Comparison of ENCODE assay signal across 22 cellular contexts in the genomic region with DNA sequence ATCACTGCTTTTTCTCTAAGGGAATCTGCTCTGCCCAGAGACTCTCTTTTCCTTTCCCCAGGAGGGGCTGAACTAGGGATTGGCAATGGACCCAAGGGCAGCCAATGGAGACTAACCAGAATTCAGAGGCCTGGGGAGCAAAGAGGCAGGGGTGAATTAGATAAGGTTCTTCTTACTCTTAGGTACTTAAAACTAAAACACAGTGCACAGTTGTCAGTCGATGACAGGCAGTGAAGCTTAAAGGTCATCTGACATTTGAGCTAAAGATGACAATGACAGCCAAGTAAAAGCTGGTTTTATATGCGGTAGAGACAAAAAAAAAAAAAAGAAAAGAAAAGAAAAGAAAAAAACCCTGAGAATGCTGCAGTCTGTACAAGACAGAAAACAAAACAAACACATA. TPM values are rescaled to one million over a fixed set of nuclear protein-coding genes. Genes with fewer than 3 reads are reported as not detected.
DNase-seq lines count a peak whose midpoint lies in the region; ATAC-seq, FAIRE-seq and TF ChIP-seq lines count a peak whose summit lies in the region.
"Had no signal": no experiment of that assay in that cellular context is flagged by ENCODE, and none has a peak within 500 bp of the region (broad histone marks: within the 10 kb centered on the region; RNA-seq: fewer than 3 reads in every experiment).

No MANE protein-coding gene starts in this region.

- in situ Hi-C loops in K562 (cut with MboI) = no loop called here

- no peaks in the 10 kb centered on the region for H3K9me1 ChIP-seq in K562 (ENCODE audit: control insufficient read depth, insufficient read depth, low read length)

- no peak overlapping the region for H3K4me3 Mint-ChIP-seq in activated T-helper 1 cell treated with anti-CD3 and anti-CD28 coated beads, Interleukin-12 subunit alpha, Interleukin-12 subunit beta, Interleukin-2, Interleukin-4 antibody, amounts not matched to agents 30 ng/mL and 10 ng/mL and 1 ng/mL, durations not matched to agents 14 hours and 24 hours and 36 hours
- H3K4me3 Mint-ChIP-seq: B cell; CD4-positive, CD25-positive, alpha-beta regulatory T cell; CD8-positive, alpha-beta T cell; HFFc6 had no signal

- H3K36me3 ChIP-seq in right atrium auricular region = peaks cover 9% of the 10 kb centered on the region
- peaks cover 20% of the 10 kb centered on the region; the same call in 1 of the 3 replicates for H3K36me3 ChIP-seq in K562 (ENCODE audit: control insufficient read depth, insufficient read depth, low read length)
- peaks cover 0 to 27% of the 10 kb centered on the region in 2 donors for H3K36me3 ChIP-seq in psoas muscle (ENCODE audit: insufficient read depth in 1 of 2, low read depth in 1 of 2)

- no peak overlapping the region for H3K4me3 ChIP-seq in right atrium auricular region
- no peak overlapping the region for H3K4me3 ChIP-seq in K562
- H3K4me3 ChIP-seq in psoas muscle = no peak overlapping the region
- H3K4me3 ChIP-seq: BLaER1, HAP-1 had no signal

- H3K36me3 Mint-ChIP-seq in activated T-helper 1 cell treated with anti-CD3 and anti-CD28 coated beads, Interleukin-12 subunit alpha, Interleukin-12 subunit beta, Interleukin-2, Interleukin-4 antibody, amounts not matched to agents 30 ng/mL and 10 ng/mL and 1 ng/mL, durations not matched to agents 14 hours and 24 hours and 36 hours (ENCODE audit: low read depth) = peaks cover 25% of the 10 kb centered on the region

- H3K9me3 Mint-ChIP-seq in activated T-helper 1 cell treated with anti-CD3 and anti-CD28 coated beads, Interleukin-12 subunit alpha, Interleukin-12 subunit beta, Interleukin-2, Interleukin-4 antibody, amounts not matched to agents 30 ng/mL and 10 ng/mL and 1 ng/mL, durations not matched to agents 14 hours and 24 hours and 36 hours = peaks cover 20% of the 10 kb centered on the region
- H3K9me3 Mint-ChIP-seq: CD8-positive, alpha-beta T cell had no signal

- no peak overlapping the region for H3K27ac Mint-ChIP-seq in activated T-helper 1 cell treated with anti-CD3 and anti-CD28 coated beads, Interleukin-12 subunit alpha, Interleukin-12 subunit beta, Interleukin-2, Interleukin-4 antibody, amounts not matched to agents 30 ng/mL and 10 ng/mL and 1 ng/mL, durations not matched to agents 14 hours and 24 hours and 36 hours
- H3K27ac Mint-ChIP-seq: B cell; CD4-positive, CD25-positive, alpha-beta regulatory T cell; CD8-positive, alpha-beta T cell; HFFc6 had no signal

- no peak for TF ChIP-seq POLR2A in K562 (conservative IDR thresholded peaks at IDR 0.05)

- intact Hi-C loops in Right ventricle myocardium inferior (cut with DNase I) = no loop called here
- intact Hi-C loops in K562 (cut with micrococcal nuclease) = no loop called here
- intact Hi-C loops in psoas muscle (cut with DNase I) = no loop called here
- intact Hi-C loops in activated T-helper 1 cell treated with anti-CD3 and anti-CD28 coated beads, Interleukin-12 subunit alpha, Interleukin-12 subunit beta, Interleukin-2, Interleukin-4 antibody, amounts not matched to agents 30 ng/mL and 10 ng/mL and 1 ng/mL, durations not matched to agents 14 hours and 24 hours and 36 hours (cut with micrococcal nuclease) = loop anchor here (5.0 kb wide), 1 partner anchor 55 kb away; a partner anchor contains a TSS
- intact Hi-C loops in posterior vena cava (cut with DNase I) = no loop called here

- TF ChIP-seq EP300 in K562 (IDR thresholded peaks at IDR 0.05; ENCODE audit: low read length) = no peak

- DNase-seq in Right ventricle myocardium inferior (ENCODE audit: missing footprints) = no peak
- no peak for DNase-seq in right atrium auricular region (ENCODE audit: low spot score)
- peak in 2 of 4 experiments; percentile 9 for DNase-seq in K562 (ENCODE audit: extremely low read depth in 1 of 4, low spot score in 3 of 4)
- DNase-seq in psoas muscle = no peak
- no peak for DNase-seq in activated T-helper 1 cell treated with anti-CD3 and anti-CD28 coated beads, Interleukin-12 subunit alpha, Interleukin-12 subunit beta, Interleukin-2, Interleukin-4 antibody, amounts not matched to agents 30 ng/mL and 10 ng/mL and 1 ng/mL, durations not matched to agents 14 hours and 24 hours and 36 hours (ENCODE audit: low spot score)
- DNase-seq in posterior vena cava (ENCODE audit: low spot score) = no peak
- DNase-seq: Caco-2; CD4-positive, CD25-positive, alpha-beta regulatory T cell; CD8-positive, alpha-beta T cell; DMS153; DND-41; GOT3; HFFc6 had no signal

- CTCF ChIA-PET in K562 (lab: Yijun Ruan, JAX; ENCODE audit: low intra/inter-chr PET ratio) = no interaction called here

- no peak overlapping the region for H3K27ac ChIP-seq in right atrium auricular region
- no peak overlapping the region for H3K27ac ChIP-seq in K562 (ENCODE audit: extremely low read depth, low read depth, low read length)
- peak overlapping the region; percentile 60 for H3K27ac ChIP-seq in psoas muscle
- H3K27ac ChIP-seq: 22Rv1, BLaER1, C4-2B had no signal

- H3K27me3 ChIP-seq in right atrium auricular region (no peaks in the 10 kb centered on the region), K562 (ENCODE audit: control insufficient read depth in 2 of 2, insufficient read depth in 2 of 2, low read length in 2 of 2) (no peaks in the 10 kb centered on the region), psoas muscle (ENCODE audit: insufficient read depth in 3 of 3, low read length in 2 of 3) (no peaks in the 10 kb centered on the region)
- H3K27me3 ChIP-seq: BLaER1 had no signal

- FAIRE-seq in K562 (lab: Jason Lieb, UNC) = no peak
- FAIRE-seq: A204.1, G401.6, GM12892, H54 had no signal

- H4K20me1 ChIP-seq in K562 (replicated peaks; ENCODE audit: control insufficient read depth, insufficient read depth, low read length) = no peaks in the 10 kb centered on the region
- H4K20me1 ChIP-seq: BLaER1 had no signal

- TF ChIP-seq RAD21 in K562 (CRISPR knock-in tag; conservative IDR thresholded peaks at IDR 0.05 in 1 of 2, IDR thresholded peaks at IDR 0.05 in 1 of 2) = no peak

- TF ChIP-seq CTCF in right atrium auricular region (IDR thresholded peaks at IDR 0.05) = no peak
- TF ChIP-seq CTCF in K562 (IDR thresholded peaks at IDR 0.05 in 2 of 3, conservative IDR thresholded peaks at IDR 0.05 in 1 of 3; ENCODE audit: insufficient read depth in 2 of 3, low read depth in 1 of 3, low read length in 3 of 3) = no peak
- TF ChIP-seq CTCF in psoas muscle (IDR thresholded peaks at IDR 0.05) = no peak

- no peaks in the 10 kb centered on the region for H3K9me3 ChIP-seq in right atrium auricular region
- no peaks in the 10 kb centered on the region for H3K9me3 ChIP-seq in K562 (replicated peaks; ENCODE audit: control insufficient read depth, insufficient read depth, low read depth, low read length)
- H3K9me3 ChIP-seq in psoas muscle = peaks cover 5% of the 10 kb centered on the region
- H3K9me3 ChIP-seq: HAP-1 had no signal

- no peaks in the 10 kb centered on the region for H3K79me2 ChIP-seq in K562 (ENCODE audit: control insufficient read depth, insufficient read depth, low read length)

- no peaks in the 10 kb centered on the region for H3K4me1 Mint-ChIP-seq in activated T-helper 1 cell treated with anti-CD3 and anti-CD28 coated beads, Interleukin-12 subunit alpha, Interleukin-12 subunit beta, Interleukin-2, Interleukin-4 antibody, amounts not matched to agents 30 ng/mL and 10 ng/mL and 1 ng/mL, durations not matched to agents 14 hours and 24 hours and 36 hours (ENCODE audit: low read depth)
- H3K4me1 Mint-ChIP-seq: B cell had no signal

- no peaks in the 10 kb centered on the region for H3K27me3 Mint-ChIP-seq in activated T-helper 1 cell treated with anti-CD3 and anti-CD28 coated beads, Interleukin-12 subunit alpha, Interleukin-12 subunit beta, Interleukin-2, Interleukin-4 antibody, amounts not matched to agents 30 ng/mL and 10 ng/mL and 1 ng/mL, durations not matched to agents 14 hours and 24 hours and 36 hours (ENCODE audit: insufficient read depth)
- H3K27me3 Mint-ChIP-seq: B cell; CD4-positive, CD25-positive, alpha-beta regulatory T cell had no signal

- BruUV-seq in K562 (replicated peaks; lab: Mats Ljungman, UMichigan) = no TSS peak

- no peak overlapping the region for H2AFZ ChIP-seq in K562 (ENCODE audit: low read depth, low read length)

- POLR2A ChIA-PET in K562 (lab: Yijun Ruan, JAX) = interaction anchor here (1.0 to 1.4 kb wide), 2 partner anchors 10 kb away, joined by 3 to 4 read pairs; no protein-coding TSS in a partner anchor

- no peak overlapping the region for H3K9ac ChIP-seq in K562 (ENCODE audit: insufficient read depth in 1 of 2, low read depth in 2 of 2, low read length in 2 of 2)
- H3K9ac ChIP-seq: BLaER1 had no signal

- ATAC-seq in Right ventricle myocardium inferior = peak; percentile 34
- no peak; the same call in 1 of the 3 replicates for ATAC-seq in K562
- peak; percentile 64 to 87 (median 69) for ATAC-seq in psoas muscle
- ATAC-seq: CD8-positive, alpha-beta T cell had no signal

- H3K4me2 ChIP-seq in K562 (ENCODE audit: insufficient read depth, low read length) = no peak overlapping the region
- H3K4me2 ChIP-seq: BLaER1 had no signal

- H3K4me1 ChIP-seq in right atrium auricular region (no peaks in the 10 kb centered on the region), K562 (replicated peaks in 1 of 2; ENCODE audit: control insufficient read depth in 2 of 2, insufficient read depth in 2 of 2, low read length in 2 of 2) (no peaks in the 10 kb centered on the region; a peak in 1 of 5 replicates), psoas muscle (peaks cover 10% of the 10 kb centered on the region)
- H3K4me1 ChIP-seq: BLaER1, Caco-2, HAP-1 had no signal

- WGBS in K562 (ENCODE audit: insufficient coverage, low coverage, missing lambda C conversion rate) = 11% methylated on average over 1 of the region's 2 CpGs
- 13 to 45% (median 22%) methylated on average over 2 of the region's 2 CpGs for WGBS in psoas muscle, 3 donors

RNA-seq across cellular contexts. Expression of a gene that starts 57.8 kb away (rescaled TPM):
- total RNA-seq in Right ventricle myocardium inferior (21.2 TPM), right atrium auricular region (10 to 100 TPM; 11.9 to 17.6 TPM), K562 (2014; rRNA removed) (14.9 and 17.0 TPM in 2 replicates), K562 (2014; rRNA removed; fragmentation: Illumina TruSeq; extraction: Trizol) (31.9 and 34.5 TPM in 2 replicates), K562 (2015; rRNA removed; fragmentation: Illumina TruSeq; extraction: Trizol) (20.7 and 24.6 TPM in 2 replicates), K562 (2021) (25.9 and 28.3 TPM in 2 replicates), psoas muscle (10 to 100 TPM; 17.8 to 39.0 (median 28.4) TPM), posterior vena cava (10 to 100 TPM; 20.1 to 28.5 TPM)
- total RNA-seq in K562 (2011; cell fraction: chromatin; rRNA removed; ENCODE audit: low replicate concordance) = 22.5 and 54.1 TPM in 2 replicates
- 14.1 and 19.7 TPM in 2 replicates for total RNA-seq in K562 (2011; cell fraction: nucleolus; rRNA removed)
- 31.6 and 50.0 TPM in 2 replicates for total RNA-seq in K562 (2011; cell fraction: nucleoplasm; rRNA removed)
- polyA plus RNA-seq in K562 (2011; rRNA removed) (21.5 and 36.3 TPM in 2 replicates), K562 (2014; fragmentation: Illumina TruSeq; extraction: Trizol) (25.4 and 25.6 TPM in 2 replicates), K562 (2014; fragmentation: Nextera tagmentation; extraction: Ambion mirVana) (10 to 100 TPM; 52.8 to 65.4 TPM), K562 (2014; rRNA removed) (24.0 and 26.1 TPM in 2 replicates), psoas muscle (10 to 100 TPM; 17.3 to 22.3 (median 20.0) TPM)
- 2.8 and 5.5 TPM in 2 replicates for polyA plus RNA-seq in K562 (2011; cell fraction: cytosol; rRNA removed)
- 17.5 and 21.0 TPM in 2 replicates for polyA plus RNA-seq in K562 (2011; cell fraction: nucleus; rRNA removed)
- polyA plus RNA-seq in K562 (2012) = 16.8 and 28.2 TPM in 2 replicates
- polyA minus RNA-seq in K562 (2011; rRNA and poly(A)+ RNA removed) = 28.5 and 33.6 TPM in 2 replicates
- 8.1 and 10.1 TPM in 2 replicates for polyA minus RNA-seq in K562 (2011; cell fraction: cytosol; rRNA and poly(A)+ RNA removed)
- polyA minus RNA-seq in K562 (2011; cell fraction: nucleus; rRNA and poly(A)+ RNA removed) = 20.9 and 30.0 TPM in 2 replicates
- 24.6 and 27.1 TPM in 2 replicates for total RNA-seq in activated T-helper 1 cell treated with anti-CD3 and anti-CD28 coated beads, Interleukin-12 subunit alpha, Interleukin-12 subunit beta, Interleukin-2, Interleukin-4 antibody, amounts not matched to agents 30 ng/mL and 10 ng/mL and 1 ng/mL, durations not matched to agents 14 hours and 24 hours and 36 hours
